In the genomic region with DNA sequence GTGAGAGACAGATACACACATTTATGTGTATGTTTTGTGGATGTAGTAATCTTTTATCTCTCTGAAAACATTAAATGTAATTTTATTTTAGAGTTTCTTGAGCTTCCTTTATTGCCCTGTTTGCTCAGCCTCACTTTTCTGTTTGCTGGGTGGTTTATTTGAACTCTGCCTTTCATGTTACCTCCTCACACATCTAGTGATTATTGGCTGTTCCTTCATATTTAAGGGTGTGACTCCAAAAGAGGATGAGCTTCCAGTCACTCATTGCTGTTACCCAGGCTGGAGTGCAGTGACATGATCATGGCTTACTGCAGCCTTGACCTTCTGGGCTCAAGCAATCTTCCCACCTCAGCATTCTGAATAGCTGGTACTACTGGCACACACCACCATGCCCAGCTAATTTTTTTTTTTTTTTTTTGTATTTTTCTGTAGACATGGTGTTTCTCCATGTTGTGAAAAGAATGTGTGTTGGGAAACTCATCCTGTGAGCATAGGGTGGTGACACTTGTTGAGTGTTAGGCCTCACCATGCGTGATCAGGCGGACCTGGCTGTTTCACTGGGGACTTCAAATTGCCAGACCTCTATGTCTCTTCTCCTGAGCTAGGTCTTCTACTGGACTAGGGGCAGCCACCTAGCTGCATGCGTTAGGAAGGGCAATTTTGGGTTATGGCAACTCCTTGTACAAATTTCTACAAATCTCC, we compare ENCODE assay signal across 25 cellular contexts.
"Had no signal": no experiment of that assay in that cellular context is flagged by ENCODE, and none has a peak within 500 bp of the region (broad histone marks: within the 10 kb centered on the region; RNA-seq: fewer than 3 reads in every experiment).

No MANE protein-coding gene starts in this region.

- H3K27me3 Mint-ChIP-seq: natural killer cell treated with Interleukin-12 subunit alpha and Interleukin-12 subunit beta and Interleukin-15 and Interleukin-18, amount 100 ng/mL, for 72 hours; progenitor cell of endocrine pancreas; type B pancreatic cell had no signal

- H3K4me1 ChIP-seq: gastrocnemius medialis, parathyroid adenoma, right lobe of liver, thyroid gland had no signal

- H3K27ac ChIP-seq: dorsolateral prefrontal cortex, epithelial cell of prostate, gastrocnemius medialis, parathyroid adenoma, right lobe of liver, stomach, thyroid gland had no signal

- H3K4me3 Mint-ChIP-seq: endodermal cell; mesothelial cell of epicardium; natural killer cell treated with Interleukin-12 subunit alpha and Interleukin-12 subunit beta and Interleukin-15 and Interleukin-18, amount 100 ng/mL, for 72 hours; neural crest cell; type B pancreatic cell had no signal

- H3K27me3 ChIP-seq: dorsolateral prefrontal cortex, gastrocnemius medialis, right lobe of liver, stomach, thyroid gland had no signal

- H3K9me3 ChIP-seq: gastrocnemius medialis, right lobe of liver, stomach, thyroid gland had no signal

- ATAC-seq: esophagus mucosa; gastrocnemius medialis; left lobe of liver; natural killer cell treated with Interleukin-12 subunit alpha and Interleukin-12 subunit beta and Interleukin-15 and Interleukin-18, amount 100 ng/mL, for 72 hours; right lobe of liver had no signal

- DNase-seq: dorsolateral prefrontal cortex; effector CD4-positive, alpha-beta T cell; endodermal cell; foreskin fibroblast; gastrocnemius medialis; head of caudate nucleus; mesenchymal stem cell; right lobe of liver; small intestine; stimulated activated CD4-positive, alpha-beta T cell treated with anti-CD3 and anti-CD28 coated beads, Interleukin-15, amount 100 ng/mL, for 24 hours; stimulated activated CD4-positive, alpha-beta T cell treated with anti-CD3 and anti-CD28 coated beads, Interleukin-4, amount 100 ng/mL, for 1 hour; stimulated activated CD8-positive, alpha-beta memory T cell treated with anti-CD3 and anti-CD28 coated beads, Interleukin-4, amount 100 ng/mL, for 48 hours; stimulated activated naive CD4-positive, alpha-beta T cell treated with Interleukin-2 at 50 U/mL for 16 hours; stomach; thyroid gland had no signal

- H3K4me1 Mint-ChIP-seq: endodermal cell had no signal

- H3K9me3 Mint-ChIP-seq: endodermal cell; mesothelial cell of epicardium; natural killer cell treated with Interleukin-12 subunit alpha and Interleukin-12 subunit beta and Interleukin-15 and Interleukin-18, amount 100 ng/mL, for 72 hours; neural crest cell; type B pancreatic cell had no signal

- H2AFZ ChIP-seq: parathyroid adenoma had no signal

- H3K4me3 ChIP-seq: dorsolateral prefrontal cortex, gastrocnemius medialis, lung, right lobe of liver, stomach, thyroid gland had no signal

- H3K27ac Mint-ChIP-seq: endodermal cell; mesothelial cell of epicardium; natural killer cell treated with Interleukin-12 subunit alpha and Interleukin-12 subunit beta and Interleukin-15 and Interleukin-18, amount 100 ng/mL, for 72 hours; progenitor cell of endocrine pancreas; type B pancreatic cell had no signal
